8 cellular contexts compared by ENCODE assay signal in the genomic region with DNA sequence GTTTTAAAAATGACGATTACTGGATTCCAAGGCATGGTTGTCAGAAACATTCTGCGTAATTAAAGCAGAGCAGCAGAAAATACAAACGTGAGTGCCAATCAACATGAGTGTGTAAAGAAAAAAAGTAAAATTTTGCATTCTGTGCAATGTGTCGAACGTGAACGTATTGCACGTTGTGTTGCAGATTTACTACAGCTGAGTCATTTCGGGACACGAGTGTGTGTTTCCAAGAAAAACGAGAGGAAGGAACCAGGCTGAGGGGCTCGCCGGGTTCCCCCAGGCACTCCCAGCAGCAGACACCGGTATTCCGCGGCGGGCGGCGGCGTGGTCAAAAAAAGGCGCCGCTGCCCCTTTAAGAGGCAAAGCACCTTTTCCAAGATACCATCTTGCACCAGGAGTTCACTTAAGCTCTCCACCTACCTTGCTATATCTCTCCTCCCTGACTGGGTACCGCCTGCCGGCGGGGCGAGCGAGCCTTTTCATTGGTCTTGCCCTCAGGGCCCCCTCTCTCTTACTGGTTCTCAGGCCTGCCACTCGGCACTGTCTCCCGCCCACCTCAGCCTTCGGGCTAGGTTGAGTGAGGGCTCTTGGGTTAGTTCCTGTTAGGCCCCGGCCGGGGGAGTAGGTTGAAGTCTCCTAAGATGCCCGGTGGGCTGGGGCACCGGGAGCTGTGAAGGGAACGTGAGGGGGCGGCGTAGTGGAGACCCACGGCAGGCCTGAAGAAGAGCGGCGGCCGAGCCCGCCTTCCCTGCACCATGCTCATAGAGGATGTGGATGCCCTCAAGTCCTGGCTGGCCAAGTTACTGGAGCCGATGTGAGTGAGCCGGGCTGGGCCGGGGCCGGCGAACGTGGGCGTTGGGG. TPM values are rescaled to one million over a fixed set of nuclear protein-coding genes. Genes with fewer than 3 reads are reported as not detected.
A peak's percentile ranks its signal among the peaks of the same experiment; 100 is the strongest.
DNase-seq lines count a peak whose midpoint lies in the region; TF ChIP-seq lines count a peak whose summit lies in the region.

A gene with protein sequence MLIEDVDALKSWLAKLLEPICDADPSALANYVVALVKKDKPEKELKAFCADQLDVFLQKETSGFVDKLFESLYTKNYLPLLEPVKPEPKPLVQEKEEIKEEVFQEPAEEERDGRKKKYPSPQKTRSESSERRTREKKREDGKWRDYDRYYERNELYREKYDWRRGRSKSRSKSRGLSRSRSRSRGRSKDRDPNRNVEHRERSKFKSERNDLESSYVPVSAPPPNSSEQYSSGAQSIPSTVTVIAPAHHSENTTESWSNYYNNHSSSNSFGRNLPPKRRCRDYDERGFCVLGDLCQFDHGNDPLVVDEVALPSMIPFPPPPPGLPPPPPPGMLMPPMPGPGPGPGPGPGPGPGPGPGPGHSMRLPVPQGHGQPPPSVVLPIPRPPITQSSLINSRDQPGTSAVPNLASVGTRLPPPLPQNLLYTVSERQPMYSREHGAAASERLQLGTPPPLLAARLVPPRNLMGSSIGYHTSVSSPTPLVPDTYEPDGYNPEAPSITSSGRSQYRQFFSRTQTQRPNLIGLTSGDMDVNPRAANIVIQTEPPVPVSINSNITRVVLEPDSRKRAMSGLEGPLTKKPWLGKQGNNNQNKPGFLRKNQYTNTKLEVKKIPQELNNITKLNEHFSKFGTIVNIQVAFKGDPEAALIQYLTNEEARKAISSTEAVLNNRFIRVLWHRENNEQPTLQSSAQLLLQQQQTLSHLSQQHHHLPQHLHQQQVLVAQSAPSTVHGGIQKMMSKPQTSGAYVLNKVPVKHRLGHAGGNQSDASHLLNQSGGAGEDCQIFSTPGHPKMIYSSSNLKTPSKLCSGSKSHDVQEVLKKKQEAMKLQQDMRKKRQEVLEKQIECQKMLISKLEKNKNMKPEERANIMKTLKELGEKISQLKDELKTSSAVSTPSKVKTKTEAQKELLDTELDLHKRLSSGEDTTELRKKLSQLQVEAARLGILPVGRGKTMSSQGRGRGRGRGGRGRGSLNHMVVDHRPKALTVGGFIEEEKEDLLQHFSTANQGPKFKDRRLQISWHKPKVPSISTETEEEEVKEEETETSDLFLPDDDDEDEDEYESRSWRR (plus strand): TSS at position 595 of the 861 bp plus-strand sequence. CDS start 161 bp downstream, at position 756.

- H3K4me1 ChIP-seq in suprapubic skin: peaks cover 37% of the 10 kb centered on the region

- H3K27ac ChIP-seq in suprapubic skin: peak within 1 kb of the TSS; percentile 83

- TF ChIP-seq EP300 in suprapubic skin (IDR thresholded peaks at IDR 0.05): no peak

- TF ChIP-seq CTCF in HFF-Myc (IDR thresholded peaks at IDR 0.05; ENCODE audit: low read depth, low read length, missing control alignments) (no peak), suprapubic skin (IDR thresholded peaks at IDR 0.05) (no peak)

- no peaks in the 10 kb centered on the region for H3K27me3 ChIP-seq in suprapubic skin

- WGBS in suprapubic skin: under 1% methylated on average over 44 of the region's 48 CpGs

- TF ChIP-seq POLR2A in suprapubic skin (IDR thresholded peaks at IDR 0.05): peak in 1 of 2 donors; percentile 72

- no peaks in the 10 kb centered on the region for H3K9me3 ChIP-seq in suprapubic skin

- in situ Hi-C loops in SK-MEL-5 (cut with HindIII; ENCODE audit: low pct_unique_long_range_greater_than_20kb, low sequenced_read_pairs): no loop called here

- peak; percentile 87 for DNase-seq in GM04503 (ENCODE audit: low read depth)
- peak; percentile 96 for DNase-seq in HFF-Myc (ENCODE audit: extremely low read depth, low read depth)
- peak; percentile 99 for DNase-seq in NAMALWA (ENCODE audit: low spot score)
- DNase-seq in SK-MEL-5 (ENCODE audit: low read depth, low spot score): peak; percentile 97
- peak; percentile 98 for DNase-seq in activated naive CD4-positive, alpha-beta T cell treated with Interleukin-2 at 50 U/mL for 16 hours
- peak; percentile 98 for DNase-seq in globus pallidus (ENCODE audit: low spot score)
- DNase-seq in nucleus accumbens (lab: John Stamatoyannopoulos, UW): peak; percentile 67 to 98 (median 96)
- DNase-seq in suprapubic skin (ENCODE audit: low spot score in 2 of 2): peak; percentile 98

- no peaks in the 10 kb centered on the region for H3K36me3 ChIP-seq in suprapubic skin

- H3K4me3 ChIP-seq in HFF-Myc (replicated peaks; ENCODE audit: low read depth, low read length): peak within 1 kb of the TSS; percentile 71
- peak within 1 kb of the TSS; percentile 75 for H3K4me3 ChIP-seq in suprapubic skin

RNA-seq across cellular contexts. Expression of the gene that starts here (rescaled TPM):
- 21.0 and 21.1 TPM in 2 replicates for total RNA-seq in SK-MEL-5 (2014; rRNA removed; shearing (Covaris generic))
- 10.1 and 11.0 TPM in 2 replicates for polyA plus RNA-seq in SK-MEL-5 (2015; cell fraction: cytosol; rRNA removed)
- 4.5 and 11.7 TPM in 2 replicates for polyA plus RNA-seq in SK-MEL-5 (2015; cell fraction: nucleus; rRNA removed)
- 10 to 100 TPM; 19.4 to 47.6 (median 22.2) TPM for total RNA-seq in suprapubic skin

Comparison
In these comparisons a context has a peak if more than half of its experiments do, and no peak if none do; other contexts are left out.
1. Peak in every context shown above with its lines: DNase-seq, H3K4me3 ChIP-seq and H3K27ac ChIP-seq.